In the genomic region with DNA sequence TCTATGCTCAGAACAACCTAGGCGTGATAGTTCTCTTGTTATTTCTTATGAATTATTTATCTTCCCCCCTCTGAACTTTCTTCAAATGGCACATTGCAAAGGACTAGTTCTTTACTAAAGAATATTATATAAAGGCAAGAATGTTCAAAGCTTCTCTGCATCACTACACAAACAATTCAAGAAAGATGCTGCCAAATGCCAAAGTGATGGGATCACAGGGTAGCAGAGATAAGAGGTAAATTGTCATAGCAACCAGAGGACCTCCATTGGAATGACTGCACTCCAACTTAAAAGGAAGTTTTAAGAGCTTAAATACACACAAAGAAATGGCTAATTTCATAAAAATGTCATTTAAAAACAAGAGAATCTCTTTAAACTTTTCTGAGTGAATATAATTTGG, we compare ENCODE assay signal across 25 cellular contexts.
DNase-seq lines count a peak whose midpoint lies in the region; FAIRE-seq and TF ChIP-seq lines count a peak whose summit lies in the region.
"Had no signal": no experiment of that assay in that cellular context is flagged by ENCODE, and none has a peak within 500 bp of the region (broad histone marks: within the 10 kb centered on the region; RNA-seq: fewer than 3 reads in every experiment).

No MANE protein-coding gene starts in this region.

- no peaks in the 10 kb centered on the region for H3K36me3 ChIP-seq in small intestine (ENCODE audit: control insufficient read depth in 2 of 2, insufficient read depth in 2 of 2, low read length in 2 of 2)
- H3K36me3 ChIP-seq: SJCRH30, spleen had no signal

- H3K4me3 ChIP-seq in fibroblast of pulmonary artery (replicated peaks; ENCODE audit: low read depth, low read length) (no peak overlapping the region), retinal pigment epithelial cell (ENCODE audit: low read length) (no peak overlapping the region), small intestine (ENCODE audit: low read depth in 1 of 2, low read length in 2 of 2) (no peak overlapping the region)
- H3K4me3 ChIP-seq: SJCRH30, spleen had no signal

- no peaks in the 10 kb centered on the region for H3K4me1 ChIP-seq in small intestine (ENCODE audit: control insufficient read depth in 2 of 2, insufficient read depth in 1 of 2, low read depth in 1 of 2, low read length in 1 of 2)
- H3K4me1 ChIP-seq: SJCRH30, spleen had no signal

- no peaks in the 10 kb centered on the region for H3K27me3 ChIP-seq in small intestine (ENCODE audit: control insufficient read depth in 2 of 2, insufficient read depth in 2 of 2, low read length in 2 of 2)
- H3K27me3 ChIP-seq: SJCRH30, spleen had no signal

- TF ChIP-seq CTCF in fibroblast of pulmonary artery (IDR thresholded peaks at IDR 0.05; ENCODE audit: low read length, missing control alignments) (no peak), retinal pigment epithelial cell (conservative IDR thresholded peaks at IDR 0.05; ENCODE audit: low read depth, low read length) (no peak)

- no peak for FAIRE-seq in RCC 7860 (lab: Jason Lieb, UNC)
- FAIRE-seq in small intestine (lab: Jason Lieb, UNC): no peak

- WGBS in small intestine, 3 donors: 93 to 97% (median 93%) methylated on average over 1 of the region's 1 CpG

- H3K9me3 ChIP-seq in small intestine (ENCODE audit: control insufficient read depth, low read depth): no peaks in the 10 kb centered on the region
- H3K9me3 ChIP-seq: SJCRH30, spleen had no signal

- DNase-seq in EL (peak; percentile 7), RCC 7860 (ENCODE audit: low spot score) (peak; percentile 10), fibroblast of pulmonary artery (ENCODE audit: low read depth) (peak; percentile 70), retinal pigment epithelial cell (ENCODE audit: low read depth) (peak; percentile 9), small intestine (no peak), foreskin melanocyte (no peak), germinal center (ENCODE audit: low spot score) (no peak)
- DNase-seq: activated CD4-positive, alpha-beta T cell treated with anti-CD3 and anti-CD28 coated beads, Interleukin-2, amount 50 U/mL, for 4 hours; activated CD4-positive, CD25-positive, alpha-beta regulatory T cell; amygdala; CD4-positive, alpha-beta memory T cell; dermis blood vessel endothelial cell; DMS 273 treated with DMSO at 0.1 percent for 48 hours; GDM1; GOT3; HFFc6; islet precursor cell; naive thymus-derived CD8-positive, alpha-beta T cell; NCI-H1092 treated with DMSO at 0.1 percent for 48 hours; NCI-H2029 treated with DMSO at 0.1 percent for 48 hours; NCI-H345; NCI-H748 treated with DMSO at 0.1 percent for 48 hours; SJCRH30; spleen; T-helper 1 cell had no signal

- no peak overlapping the region for H3K27ac ChIP-seq in small intestine (ENCODE audit: low read depth in 1 of 2, low read length in 1 of 2)
- H3K27ac ChIP-seq: SJCRH30, spleen had no signal

Comparison
In these comparisons a context has a peak if more than half of its experiments do, and no peak if none do; other contexts are left out.
1. DNase-seq: peak in EL (single experiment), RCC 7860 (single experiment), fibroblast of pulmonary artery (single experiment) and retinal pigment epithelial cell (single experiment); none in small intestine (single experiment), foreskin melanocyte (single experiment) and germinal center (single experiment).